12 cellular contexts compared by ENCODE assay signal in the genomic region with DNA sequence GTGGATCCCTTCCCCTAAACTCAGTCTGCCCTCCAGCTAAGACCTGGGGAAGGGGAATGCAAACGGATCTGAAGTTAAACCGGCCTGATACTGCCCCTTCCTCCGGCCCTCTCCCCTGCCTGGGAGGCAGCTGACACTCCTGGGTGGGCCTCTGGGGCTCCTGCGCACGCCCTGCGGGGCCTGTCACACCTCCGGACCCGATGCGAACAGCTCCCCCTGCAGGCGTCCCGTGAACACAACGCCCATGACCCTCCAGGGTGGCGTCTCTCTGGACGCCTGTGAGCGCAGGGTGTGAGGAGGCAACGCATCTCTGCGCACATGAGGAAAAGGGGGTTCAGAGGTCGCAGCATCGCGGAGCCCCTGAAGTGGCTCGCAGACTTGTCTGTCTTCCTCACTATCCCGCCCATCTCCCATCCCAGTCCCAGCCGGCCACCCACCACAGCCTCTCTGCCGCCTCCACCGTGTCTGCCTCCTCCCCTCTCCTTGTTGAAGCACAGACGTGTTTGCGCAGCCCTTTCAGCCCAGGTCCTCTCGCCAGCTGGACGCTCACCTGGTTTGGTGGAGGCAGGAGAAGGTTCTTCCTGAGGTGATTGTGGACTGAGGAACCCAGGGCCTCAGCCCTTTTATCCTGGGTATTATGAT. TPM values are rescaled to one million over a fixed set of nuclear protein-coding genes. Genes with fewer than 3 reads are reported as not detected.
DNase-seq lines count a peak whose midpoint lies in the region; ATAC-seq, FAIRE-seq and TF ChIP-seq lines count a peak whose summit lies in the region.
"Had no signal": no experiment of that assay in that cellular context is flagged by ENCODE, and none has a peak within 500 bp of the region (broad histone marks: within the 10 kb centered on the region; RNA-seq: fewer than 3 reads in every experiment).

No MANE protein-coding gene starts in this region.

- TF ChIP-seq CTCF in C4-2B (conservative IDR thresholded peaks at IDR 0.05) (peak; percentile 45), tibial artery (IDR thresholded peaks at IDR 0.05) (no peak), hepatocyte (IDR thresholded peaks at IDR 0.05; ENCODE audit: poor library complexity) (no peak)

- DNase-seq in GM12892 (ENCODE audit: insufficient read length) = peak; percentile 37
- peak; percentile 40 for DNase-seq in SK-MEL-5 (ENCODE audit: low read depth, low spot score)
- peak; percentile 1 for DNase-seq in medulla oblongata (ENCODE audit: extremely low spot score)
- no peak for DNase-seq in tibial artery
- DNase-seq in epidermal melanocyte (ENCODE audit: insufficient read length, low spot score) = no peak
- no peak for DNase-seq in hepatocyte (ENCODE audit: low spot score)
- DNase-seq: activated CD4-positive, CD25-positive, alpha-beta regulatory T cell treated with anti-CD3 and anti-CD28 coated beads, Interleukin-2, amount 50 U/mL, for 72 hours; central memory CD4-positive, alpha-beta T cell; NCI-H510A; nephron progenitor cell had no signal

- H3K27me3 ChIP-seq in tibial artery (no peaks in the 10 kb centered on the region), hepatocyte (no peaks in the 10 kb centered on the region)

- H3K4me1 ChIP-seq in tibial artery (no peaks in the 10 kb centered on the region), hepatocyte (ENCODE audit: insufficient read depth) (no peaks in the 10 kb centered on the region)

- TF ChIP-seq POLR2A in GM12892 (IDR thresholded peaks at IDR 0.05; ENCODE audit: low read depth, low read length) = no peak

- H4K20me1 ChIP-seq in hepatocyte (ENCODE audit: insufficient read depth, poor library complexity, severe bottlenecking) = no peaks in the 10 kb centered on the region

- H3K27ac ChIP-seq in C4-2B = no peak overlapping the region
- no peak overlapping the region for H3K27ac ChIP-seq in tibial artery
- H3K27ac ChIP-seq in hepatocyte = no peak overlapping the region

- H3K9me3 ChIP-seq in tibial artery (peaks cover 2 to 17% (median 10%) of the 10 kb centered on the region in 3 donors), hepatocyte (ENCODE audit: low read depth) (no peaks in the 10 kb centered on the region)

- intact Hi-C loops in tibial artery (cut with DNase I; ENCODE audit: low total_unique reads) = no loop called here

- FAIRE-seq in GM12892 (lab: Jason Lieb, UNC) = no peak

- H3K36me3 ChIP-seq in tibial artery (no peaks in the 10 kb centered on the region), hepatocyte (replicated peaks; ENCODE audit: insufficient read depth, low read depth) (no peaks in the 10 kb centered on the region)

- ATAC-seq in HG03045 (IDR thresholded peaks at IDR 0.05; ENCODE audit: unreplicated experiment) = no peak

- in situ Hi-C loops in SK-MEL-5 (cut with HindIII; ENCODE audit: low pct_unique_long_range_greater_than_20kb, low sequenced_read_pairs) = no loop called here

- H3K4me3 ChIP-seq in tibial artery = no peak overlapping the region
- no peak overlapping the region for H3K4me3 ChIP-seq in hepatocyte

- H2AFZ ChIP-seq in hepatocyte = no peak overlapping the region

- H3K9me2 ChIP-seq in hepatocyte (replicated peaks; ENCODE audit: insufficient read depth) = no peaks in the 10 kb centered on the region

- no peak overlapping the region for H3K4me2 ChIP-seq in hepatocyte

- no peaks in the 10 kb centered on the region for H3K79me2 ChIP-seq in hepatocyte

- WGBS in hepatocyte (ENCODE audit: low lambda C conversion rate, missing lambda C conversion rate) = 82% methylated on average over 21 of the region's 29 CpGs

RNA-seq across cellular contexts. Expression of a gene that starts 0.4 kb away (rescaled TPM):
- not detected for polyA plus RNA-seq in GM12892 (2012; ENCODE audit: missing spikeins)
- not detected in 2 replicates for total RNA-seq in SK-MEL-5 (2014; rRNA removed; shearing (Covaris generic))
- polyA plus RNA-seq in SK-MEL-5 (2015; cell fraction: cytosol; rRNA removed) = not detected in 2 replicates
- polyA plus RNA-seq in SK-MEL-5 (2015; cell fraction: nucleus; rRNA removed) = not detected in 2 replicates
- total RNA-seq in hepatocyte = not detected in 2 replicates
- not detected in 2 replicates for polyA plus RNA-seq in hepatocyte

RNA-seq across cellular contexts. Expression of a gene that starts 9.7 kb away (rescaled TPM):
- polyA plus RNA-seq in GM12892 (2012; ENCODE audit: missing spikeins) = not detected
- total RNA-seq in SK-MEL-5 (2014; rRNA removed; shearing (Covaris generic)) = not detected in 2 replicates
- polyA plus RNA-seq in SK-MEL-5 (2015; cell fraction: cytosol; rRNA removed) = not detected in 2 replicates
- polyA plus RNA-seq in SK-MEL-5 (2015; cell fraction: nucleus; rRNA removed) = not detected in 2 replicates
- total RNA-seq in hepatocyte = not detected in 2 replicates
- not detected in 2 replicates for polyA plus RNA-seq in hepatocyte

RNA-seq across cellular contexts. Expression of a gene that starts 23.3 kb away (rescaled TPM):
- polyA plus RNA-seq in GM12892 (2012; ENCODE audit: missing spikeins) = not detected
- not detected in 2 replicates for total RNA-seq in SK-MEL-5 (2014; rRNA removed; shearing (Covaris generic))
- polyA plus RNA-seq in SK-MEL-5 (2015; cell fraction: cytosol; rRNA removed) = not detected in 2 replicates
- not detected in 2 replicates for polyA plus RNA-seq in SK-MEL-5 (2015; cell fraction: nucleus; rRNA removed)
- not detected in 2 replicates for total RNA-seq in hepatocyte
- polyA plus RNA-seq in hepatocyte = not detected in 2 replicates

RNA-seq across cellular contexts. Expression of a gene that starts 39.9 kb away (rescaled TPM):
- polyA plus RNA-seq in GM12892 (2012; ENCODE audit: missing spikeins) = not detected
- total RNA-seq in SK-MEL-5 (2014; rRNA removed; shearing (Covaris generic)) = not detected in 2 replicates
- not detected in 2 replicates for polyA plus RNA-seq in SK-MEL-5 (2015; cell fraction: cytosol; rRNA removed)
- not detected in 2 replicates for polyA plus RNA-seq in SK-MEL-5 (2015; cell fraction: nucleus; rRNA removed)
- not detected in 2 replicates for total RNA-seq in hepatocyte
- polyA plus RNA-seq in hepatocyte = not detected in 2 replicates

RNA-seq across cellular contexts. Expression of a gene that starts 43.0 kb away (rescaled TPM):
- polyA plus RNA-seq in GM12892 (2012; ENCODE audit: missing spikeins) = not detected
- not detected in 2 replicates for total RNA-seq in SK-MEL-5 (2014; rRNA removed; shearing (Covaris generic))
- not detected in 2 replicates for polyA plus RNA-seq in SK-MEL-5 (2015; cell fraction: cytosol; rRNA removed)
- polyA plus RNA-seq in SK-MEL-5 (2015; cell fraction: nucleus; rRNA removed) = not detected in 2 replicates
- not detected in 2 replicates for total RNA-seq in hepatocyte
- not detected in 2 replicates for polyA plus RNA-seq in hepatocyte

Comparison
In these comparisons a context has a peak if more than half of its experiments do, and no peak if none do; other contexts are left out.
1. DNase-seq: peak in GM12892 (single experiment), SK-MEL-5 (single experiment) and medulla oblongata (single experiment); none in tibial artery (0 of 2), epidermal melanocyte (single experiment) and hepatocyte (single experiment).